In the genomic region with DNA sequence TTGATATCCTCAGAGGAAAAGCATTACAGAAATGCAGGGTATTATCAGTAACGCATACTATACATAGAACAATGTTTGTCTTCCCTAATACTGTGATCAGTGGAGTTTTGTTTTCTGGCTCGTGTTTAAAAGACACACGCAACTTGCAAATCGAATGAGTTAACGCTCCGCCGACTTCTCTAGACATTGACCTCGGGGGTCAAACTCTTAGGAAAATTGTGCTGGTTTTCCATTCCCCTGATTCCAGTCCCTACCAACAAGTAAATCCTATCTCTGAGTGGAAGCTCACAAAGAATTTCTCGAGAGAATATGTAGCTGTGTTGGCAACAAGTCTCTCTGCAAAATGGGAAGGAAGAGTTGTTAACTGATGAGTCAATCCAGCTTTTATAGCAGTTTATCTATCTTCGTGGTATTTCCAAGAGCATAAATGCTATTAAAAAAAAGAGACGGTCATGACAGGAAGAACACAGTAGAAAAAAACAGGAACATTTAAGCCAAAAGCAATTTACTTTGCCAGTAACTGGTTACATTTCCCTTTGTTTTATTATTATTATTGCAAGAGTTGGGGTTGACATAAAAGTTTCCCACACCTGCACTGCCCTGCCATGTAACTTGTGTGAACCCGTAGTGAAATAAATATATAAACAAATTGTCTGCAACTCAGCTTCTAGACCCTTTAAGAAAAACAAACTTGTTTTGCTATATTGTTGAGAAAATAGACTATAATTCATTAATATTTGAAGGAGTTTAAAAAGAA, we compare ENCODE assay signal across 8 cellular contexts.
DNase-seq lines count a peak whose midpoint lies in the region; ATAC-seq, FAIRE-seq and TF ChIP-seq lines count a peak whose summit lies in the region.

No MANE protein-coding gene starts in this region.

- no peaks in the 10 kb centered on the region for H3K27me3 ChIP-seq in CD4-positive, alpha-beta T cell (ENCODE audit: control insufficient read depth, insufficient read depth, low read length)
- H3K27me3 ChIP-seq in HepG2 (ENCODE audit: control insufficient read depth in 1 of 2, insufficient read depth in 2 of 2, low read length in 2 of 2) (no peaks in the 10 kb centered on the region; a peak in 1 of 5 replicates), thyroid gland (no peaks in the 10 kb centered on the region)

- H3K9me3 ChIP-seq in CD4-positive, alpha-beta T cell (ENCODE audit: control insufficient read depth, low read length), result no peaks in the 10 kb centered on the region
- H3K9me3 ChIP-seq in HepG2 (ENCODE audit: low read length) (no peaks in the 10 kb centered on the region), thyroid gland (no peaks in the 10 kb centered on the region)

- peak overlapping the region; percentile 83 for H3K4me3 Mint-ChIP-seq in CD4-positive, alpha-beta T cell

- intact Hi-C loops in CD4-positive, alpha-beta T cell (cut with DNase I, micrococcal nuclease), result loop anchor here in 1 of 2 experiments (5.0 kb wide), 1 partner anchor 321 kb away; no protein-coding TSS in a partner anchor
- intact Hi-C loops in HepG2 (cut with micrococcal nuclease; ENCODE audit: unreplicated experiment) (loop anchor here (5.0 kb wide), 1 partner anchor 136 kb away; no protein-coding TSS in a partner anchor), thyroid gland (cut with DNase I) (no loop called here)

- H3K36me3 ChIP-seq in HepG2 (replicated peaks in 1 of 2; ENCODE audit: control insufficient read depth in 1 of 2, insufficient read depth in 2 of 2, low read length in 2 of 2), result peaks cover 0 to 3% of the 10 kb centered on the region in 2 experiments; a peak in 3 of 5 replicates
- H3K36me3 ChIP-seq in thyroid gland, result no peaks in the 10 kb centered on the region

- peaks cover 42% of the 10 kb centered on the region for H3K79me2 ChIP-seq in HepG2 (ENCODE audit: insufficient read depth, low read length)

- peak overlapping the region in 1 of 3 experiments; percentile 5; a peak in 1 of 6 replicates for H3K4me3 ChIP-seq in HepG2 (replicated peaks in 1 of 3; ENCODE audit: insufficient read depth in 1 of 3, low read depth in 2 of 3, low read length in 3 of 3)
- H3K4me3 ChIP-seq in thyroid gland (replicated peaks in 1 of 3), result no peak overlapping the region

- TF ChIP-seq CTCF in CD4-positive, alpha-beta T cell (IDR thresholded peaks at IDR 0.05), result no peak
- no peak for TF ChIP-seq CTCF in HepG2 (CRISPR knock-in tag; IDR thresholded peaks at IDR 0.05)
- TF ChIP-seq CTCF in thyroid gland (IDR thresholded peaks at IDR 0.05), result no peak

- no peak for TF ChIP-seq POLR2A in HepG2 (IDR thresholded peaks at IDR 0.05; ENCODE audit: insufficient read depth in 1 of 2, low read depth in 2 of 2, low read length in 2 of 2)
- no peak for TF ChIP-seq POLR2A in thyroid gland (IDR thresholded peaks at IDR 0.05)

- CTCF ChIA-PET in CD4-positive, alpha-beta T cell (lab: Charles Lee), result interaction anchor here (0.7 to 1.4 kb wide), 4 partner anchors 9 to 195 kb away, joined by 3 to 4 read pairs (median 3); no protein-coding TSS in a partner anchor
- CTCF ChIA-PET in HepG2 (lab: Yijun Ruan, JAX; ENCODE audit: low intra/inter-chr PET ratio, low total read pairs), result no interaction called here

- no TSS peak for BruUV-seq in HepG2 (replicated peaks; lab: Mats Ljungman, UMichigan)

- H3K4me1 ChIP-seq in HepG2 (ENCODE audit: insufficient read depth, low read length), result peaks cover 77% of the 10 kb centered on the region
- peaks cover 11 to 46% of the 10 kb centered on the region in 2 donors for H3K4me1 ChIP-seq in thyroid gland

- H3K4me1 Mint-ChIP-seq in CD4-positive, alpha-beta T cell (ENCODE audit: low read depth), result peaks cover 93% of the 10 kb centered on the region

- H3K27ac ChIP-seq in CD4-positive, alpha-beta T cell (ENCODE audit: low read depth, low read length), result peak overlapping the region; percentile 83
- H3K27ac ChIP-seq in HepG2 (ENCODE audit: extremely low read length, insufficient read depth, low read length), result peak overlapping the region; percentile 89
- H3K27ac ChIP-seq in thyroid gland, result peak overlapping the region; percentile 25 to 89 (median 42)

- FAIRE-seq in HepG2 (lab: Jason Lieb, UNC), result peak; percentile 26

- no peak for TF ChIP-seq RAD21 in HepG2 (CRISPR knock-in tag; IDR thresholded peaks at IDR 0.05)

- POLR2A ChIA-PET in CD4-positive, alpha-beta T cell (lab: Charles Lee), result interaction anchor here (0.5 to 2.5 kb wide), 9 partner anchors 8 to 1340 kb away, joined by 3 to 9 read pairs (median 4); no protein-coding TSS in a partner anchor
- POLR2A ChIA-PET in HepG2 (lab: Yijun Ruan, JAX), result interaction anchor here (1.8 to 7.9 kb wide), 3 partner anchors 8 to 219 kb away, joined by 4 to 156 read pairs (median 16); no protein-coding TSS in a partner anchor

- TF ChIP-seq EP300 in HepG2 (IDR thresholded peaks at IDR 0.05; ENCODE audit: low read depth in 2 of 2, low read length in 2 of 2), result peak in 1 of 2 experiments; percentile 37; a peak in 2 of 4 replicates
- TF ChIP-seq EP300 in HepG2 (CRISPR knock-in tag; IDR thresholded peaks at IDR 0.05; ENCODE audit: borderline replicate concordance), result no peak

- H2AFZ ChIP-seq in HepG2 (ENCODE audit: low read length), result no peak overlapping the region

- H3K9ac ChIP-seq in HepG2 (ENCODE audit: insufficient read depth, low read depth, low read length), result peak overlapping the region; percentile 51

- no peaks in the 10 kb centered on the region for H3K9me3 Mint-ChIP-seq in CD4-positive, alpha-beta T cell

- in situ Hi-C loops in HepG2 (cut with HindIII; ENCODE audit: extremely low pct_ligation_motif_present, low pct_unique_long_range_greater_than_20kb), result loop anchor here (5.0 to 10.0 kb wide), 3 partner anchors 51 to 199 kb away; a partner anchor contains a TSS

- no peak for ATAC-seq in CD4-positive, alpha-beta T cell (ENCODE audit: poor library complexity)
- ATAC-seq in HepG2 (0 out of 3 replicates have a peak, but pooled peaks have one; percentile 3), GM21723 (IDR thresholded peaks at IDR 0.05; ENCODE audit: unreplicated experiment) (no peak), GM19397 (IDR thresholded peaks at IDR 0.05; ENCODE audit: unreplicated experiment) (no peak)

- no peak for DNase-seq in CD4-positive, alpha-beta T cell
- DNase-seq in M059J (ENCODE audit: low read depth) (peak; percentile 94), astrocyte of the hippocampus (ENCODE audit: low read depth, low spot score) (peak; percentile 67), HepG2 (ENCODE audit: low spot score) (peak; percentile 83), thyroid gland (no peak), T1000 (lab: John Stamatoyannopoulos, UW) (no peak)

- H3K27ac Mint-ChIP-seq in CD4-positive, alpha-beta T cell, result peak overlapping the region; percentile 91

- peaks cover 18% of the 10 kb centered on the region for H3K36me3 Mint-ChIP-seq in CD4-positive, alpha-beta T cell (ENCODE audit: low read depth)

- H3K27me3 Mint-ChIP-seq in CD4-positive, alpha-beta T cell, result no peaks in the 10 kb centered on the region

- no peaks in the 10 kb centered on the region for H4K20me1 ChIP-seq in HepG2 (ENCODE audit: insufficient read depth, low read length)

- peak overlapping the region; percentile 81 for H3K4me2 ChIP-seq in HepG2 (ENCODE audit: low read depth, low read length)

- 13% methylated on average over 12 of the region's 12 CpGs for WGBS in HepG2 (ENCODE audit: low lambda C conversion rate)
- WGBS in thyroid gland, 2 donors, result 43 to 48% methylated on average over 12 of the region's 12 CpGs

TF ChIP-seq in HepG2, 621 proteins besides CTCF, POLR2A, EP300 and RAD21 (continues in another document):
- TF ChIP-seq, protein P1, sequence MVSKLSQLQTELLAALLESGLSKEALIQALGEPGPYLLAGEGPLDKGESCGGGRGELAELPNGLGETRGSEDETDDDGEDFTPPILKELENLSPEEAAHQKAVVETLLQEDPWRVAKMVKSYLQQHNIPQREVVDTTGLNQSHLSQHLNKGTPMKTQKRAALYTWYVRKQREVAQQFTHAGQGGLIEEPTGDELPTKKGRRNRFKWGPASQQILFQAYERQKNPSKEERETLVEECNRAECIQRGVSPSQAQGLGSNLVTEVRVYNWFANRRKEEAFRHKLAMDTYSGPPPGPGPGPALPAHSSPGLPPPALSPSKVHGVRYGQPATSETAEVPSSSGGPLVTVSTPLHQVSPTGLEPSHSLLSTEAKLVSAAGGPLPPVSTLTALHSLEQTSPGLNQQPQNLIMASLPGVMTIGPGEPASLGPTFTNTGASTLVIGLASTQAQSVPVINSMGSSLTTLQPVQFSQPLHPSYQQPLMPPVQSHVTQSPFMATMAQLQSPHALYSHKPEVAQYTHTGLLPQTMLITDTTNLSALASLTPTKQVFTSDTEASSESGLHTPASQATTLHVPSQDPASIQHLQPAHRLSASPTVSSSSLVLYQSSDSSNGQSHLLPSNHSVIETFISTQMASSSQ (IDR thresholded peaks at IDR 0.05; ENCODE audit: low read depth), result no peak
- TF ChIP-seq, protein P1 (CRISPR knock-in tag; IDR thresholded peaks at IDR 0.05; ENCODE audit: borderline replicate concordance), result no peak
- TF ChIP-seq NR2F6 (IDR thresholded peaks at IDR 0.05), result peak; percentile 64
- TF ChIP-seq NR2F6 (CRISPR knock-in tag; IDR thresholded peaks at IDR 0.05), result peak; percentile 80; the same call in 1 of the 2 replicates
- TF ChIP-seq MEIS1 (CRISPR knock-in tag; IDR thresholded peaks at IDR 0.05; ENCODE audit: borderline replicate concordance), result no peak
- no peak for TF ChIP-seq PAWR (CRISPR knock-in tag; IDR thresholded peaks at IDR 0.05; ENCODE audit: borderline replicate concordance)
- TF ChIP-seq ZFP90 (CRISPR knock-in tag; IDR thresholded peaks at IDR 0.05; ENCODE audit: borderline replicate concordance), result no peak
- TF ChIP-seq ZNF430 (CRISPR knock-in tag; IDR thresholded peaks at IDR 0.05), result no peak
- no peak for TF ChIP-seq SP140L (CRISPR knock-in tag; IDR thresholded peaks at IDR 0.05; ENCODE audit: borderline replicate concordance)

Comparison
In these comparisons a context has a peak if more than half of its experiments do, and no peak if none do; other contexts are left out.
1. DNase-seq: peak in M059J (single experiment), astrocyte of the hippocampus (single experiment) and HepG2 (single experiment); none in CD4-positive, alpha-beta T cell (0 of 10), thyroid gland (0 of 2) and T1000 (single experiment).
2. Peak in every context shown above with its lines, with median percentiles within 50 percentile points of each other: H3K27ac ChIP-seq.